15 cellular contexts compared by ENCODE assay signal in genomic region chr3:53721187-53721946, GRCh38.
A peak's percentile ranks its signal among the peaks of the same experiment; 100 is the strongest.
DNase-seq lines count a peak whose midpoint lies in the region; ATAC-seq, FAIRE-seq and TF ChIP-seq lines count a peak whose summit lies in the region.
"Had no signal": no experiment of that assay in that cellular context is flagged by ENCODE, and none has a peak within 500 bp of the region (broad histone marks: within the 10 kb centered on the region; RNA-seq: fewer than 3 reads in every experiment).

No MANE protein-coding gene starts in this region.

- peaks cover 2% of the 10 kb centered on the region for H3K4me1 ChIP-seq in smooth muscle cell (ENCODE audit: low read depth)
- H3K4me1 ChIP-seq: gastroesophageal sphincter, right atrium auricular region had no signal

- peaks cover 80% of the 10 kb centered on the region for H3K27me3 ChIP-seq in smooth muscle cell (ENCODE audit: low read depth)
- H3K27me3 ChIP-seq: gastroesophageal sphincter, right atrium auricular region had no signal

- TF ChIP-seq CTCF in fibroblast of the aortic adventitia (IDR thresholded peaks at IDR 0.05; ENCODE audit: insufficient read depth, low read length): peak; percentile 29
- peak; percentile 5 for TF ChIP-seq CTCF in smooth muscle cell (IDR thresholded peaks at IDR 0.05; ENCODE audit: borderline replicate concordance, insufficient read depth, poor library complexity, severe bottlenecking)

- H2AFZ ChIP-seq in smooth muscle cell (ENCODE audit: low read depth): no peak overlapping the region

- H3K27ac ChIP-seq in smooth muscle cell (ENCODE audit: low read depth): no peak overlapping the region
- H3K27ac ChIP-seq: gastroesophageal sphincter, right atrium auricular region, RWPE1 had no signal

- H3K4me3 ChIP-seq in fibroblast of the aortic adventitia (ENCODE audit: low read depth, low read length) (no peak overlapping the region), smooth muscle cell (no peak overlapping the region)
- H3K4me3 ChIP-seq: gastroesophageal sphincter, right atrium auricular region had no signal

- H3K36me3 ChIP-seq in smooth muscle cell (ENCODE audit: low read depth): no peaks in the 10 kb centered on the region
- H3K36me3 ChIP-seq: gastroesophageal sphincter, right atrium auricular region had no signal

- no peaks in the 10 kb centered on the region for H3K79me2 ChIP-seq in smooth muscle cell (ENCODE audit: low read depth)

- WGBS in smooth muscle cell (ENCODE audit: low lambda C conversion rate): 60% methylated on average over 5 of the region's 5 CpGs

- TF ChIP-seq POLR2A in H54 (IDR thresholded peaks at IDR 0.05; ENCODE audit: low read depth, low read length): no peak

- ATAC-seq in GM21447 (IDR thresholded peaks at IDR 0.05; ENCODE audit: unreplicated experiment): no peak
- ATAC-seq: gastroesophageal sphincter; stimulated activated naive CD8-positive, alpha-beta T cell treated with anti-CD3 and anti-CD28 coated beads, Interleukin-15, Interleukin-2, amounts not matched to agents 100 U/mL and 50 U/mL, for 24 hours had no signal

- no peak overlapping the region for H3K4me2 ChIP-seq in smooth muscle cell

- no peak overlapping the region for H3K9ac ChIP-seq in smooth muscle cell (ENCODE audit: low read depth)

- H3K9me3 ChIP-seq in smooth muscle cell (replicated peaks; ENCODE audit: low read depth): no peaks in the 10 kb centered on the region
- H3K9me3 ChIP-seq: gastroesophageal sphincter, right atrium auricular region had no signal

- no peaks in the 10 kb centered on the region for H4K20me1 ChIP-seq in smooth muscle cell (ENCODE audit: low read depth)

- no peak for FAIRE-seq in H54 (lab: Jason Lieb, UNC)

- H3F3A ChIP-seq in smooth muscle cell (ENCODE audit: low read depth): no peaks in the 10 kb centered on the region

- DNase-seq in H54 (ENCODE audit: insufficient read length, low spot score) (peak; percentile 21), RKO (ENCODE audit: low spot score) (peak; percentile 53), fibroblast of the aortic adventitia (ENCODE audit: low read depth) (peak; percentile 37), smooth muscle cell (lab: John Stamatoyannopoulos, UW; ENCODE audit: unreplicated experiment) (no peak), DMS 273 (lab: John Stamatoyannopoulos, UW; ENCODE audit: unreplicated experiment) (no peak), NCI-H1092 treated with DMSO at 0.1 percent for 48 hours (lab: John Stamatoyannopoulos, UW) (no peak)
- DNase-seq: activated effector memory CD4-positive, alpha-beta T cell treated with Interleukin-2 at 50 U/mL for 16 hours; NCI-H1436 treated with DMSO at 0.1 percent for 48 hours; NCI-H524 treated with DMSO at 0.1 percent for 48 hours; stimulated activated CD4-positive, alpha-beta T cell treated with anti-CD3 and anti-CD28 coated beads, Interleukin-4, amount 100 ng/mL, for 24 hours; stimulated activated naive CD8-positive, alpha-beta T cell treated with anti-CD3 and anti-CD28 coated beads, Interleukin-15, Interleukin-2, amounts not matched to agents 100 U/mL and 50 U/mL, for 24 hours had no signal

Comparison
In these comparisons a context has a peak if more than half of its experiments do, and no peak if none do; other contexts are left out.
1. DNase-seq: peak in H54 (single experiment), RKO (single experiment) and fibroblast of the aortic adventitia (single experiment); none in smooth muscle cell (single experiment), DMS 273 (single experiment) and NCI-H1092 treated with DMSO at 0.1 percent for 48 hours (single experiment).